ENCODE assay signal across 13 cellular contexts in the genomic region with DNA sequence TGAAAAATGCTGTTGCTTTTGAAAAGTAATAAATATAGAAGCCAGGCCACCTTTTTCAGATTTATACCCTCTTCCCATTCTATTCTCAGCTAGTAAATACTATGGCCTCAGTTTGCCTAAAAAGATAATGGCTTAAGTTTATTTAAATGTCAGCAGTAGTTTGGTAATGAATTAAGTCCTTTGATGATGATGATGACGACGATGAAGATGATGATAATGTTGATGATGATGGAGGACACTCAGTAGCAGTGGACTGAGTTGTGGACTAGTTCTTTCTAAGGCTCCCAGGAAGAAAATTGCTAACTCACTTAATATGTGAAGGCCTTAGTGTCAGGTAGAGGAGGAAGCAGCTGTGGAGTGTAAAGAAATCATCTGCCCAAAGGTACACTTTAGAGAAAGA. TPM values are rescaled to one million over a fixed set of nuclear protein-coding genes. Genes with fewer than 3 reads are reported as not detected.
DNase-seq lines count a peak whose midpoint lies in the region; ATAC-seq and TF ChIP-seq lines count a peak whose summit lies in the region.
"Had no signal": no experiment of that assay in that cellular context is flagged by ENCODE, and none has a peak within 500 bp of the region (broad histone marks: within the 10 kb centered on the region; RNA-seq: fewer than 3 reads in every experiment).

No MANE protein-coding gene starts in this region.

- H3K4me3 Mint-ChIP-seq in T-helper 2 cell treated with Interferon-gamma antibody and Interleukin-4, amounts not matched to agents 5 μg/mL and 100 μg/mL, for 36 hours, result peak overlapping the region; percentile 72
- H3K4me3 Mint-ChIP-seq in effector memory CD8-positive, alpha-beta T cell, result peak overlapping the region; percentile 41 to 58
- H3K4me3 Mint-ChIP-seq in stimulated activated memory B cell treated with anti-CD40 and anti-IgM and Interleukin-4, amounts not matched to agents 10 μg/mL and 1 μg/mL and 100 μg/mL, for 72 hours, result no peak overlapping the region

- H3K4me2 ChIP-seq in OCI-LY7 (ENCODE audit: low read length), result peak overlapping the region; percentile 75

- no peak for TF ChIP-seq CTCF in OCI-LY7 (conservative IDR thresholded peaks at IDR 0.05; ENCODE audit: low read length)

- H3K36me3 ChIP-seq in OCI-LY7 (ENCODE audit: insufficient read depth, low read length), result peaks cover 29% of the 10 kb centered on the region
- H3K36me3 ChIP-seq: colonic mucosa had no signal

- no peak for ATAC-seq in effector memory CD8-positive, alpha-beta T cell (replicated peaks)
- ATAC-seq in stimulated activated memory B cell treated with anti-CD40 and anti-IgM and Interleukin-4, amounts not matched to agents 10 μg/mL and 1 μg/mL and 100 μg/mL, for 72 hours, result no peak
- no peak for ATAC-seq in HG03342 (IDR thresholded peaks at IDR 0.05; ENCODE audit: unreplicated experiment)

- no peaks in the 10 kb centered on the region for H3K9me2 ChIP-seq in OCI-LY7 (ENCODE audit: insufficient read depth, low read length)

- CTCF ChIA-PET in OCI-LY7 (lab: Charles Lee; ENCODE audit: unreplicated experiment), result interaction anchor here (0.5 to 0.6 kb wide), 2 partner anchors 15 to 842 kb away, joined by 3 read pairs; no protein-coding TSS in a partner anchor

- peaks cover 100% of the 10 kb centered on the region for H3K79me2 ChIP-seq in OCI-LY7 (ENCODE audit: insufficient read depth, low read depth, low read length)

- no peaks in the 10 kb centered on the region for H3K27me3 Mint-ChIP-seq in T-helper 2 cell treated with Interferon-gamma antibody and Interleukin-4, amounts not matched to agents 5 μg/mL and 100 μg/mL, for 36 hours (ENCODE audit: low read depth)
- no peaks in the 10 kb centered on the region for H3K27me3 Mint-ChIP-seq in effector memory CD8-positive, alpha-beta T cell
- no peaks in the 10 kb centered on the region for H3K27me3 Mint-ChIP-seq in stimulated activated memory B cell treated with anti-CD40 and anti-IgM and Interleukin-4, amounts not matched to agents 10 μg/mL and 1 μg/mL and 100 μg/mL, for 72 hours

- H2AFZ ChIP-seq in OCI-LY7 (ENCODE audit: low read length), result no peak overlapping the region

- H3K4me1 Mint-ChIP-seq in T-helper 2 cell treated with Interferon-gamma antibody and Interleukin-4, amounts not matched to agents 5 μg/mL and 100 μg/mL, for 36 hours (ENCODE audit: low read depth), result peaks cover 84% of the 10 kb centered on the region
- H3K4me1 Mint-ChIP-seq in effector memory CD8-positive, alpha-beta T cell (ENCODE audit: low read depth in 2 of 2), result peaks cover 84 to 86% of the 10 kb centered on the region in 2 donors
- peaks cover 96% of the 10 kb centered on the region for H3K4me1 Mint-ChIP-seq in stimulated activated memory B cell treated with anti-CD40 and anti-IgM and Interleukin-4, amounts not matched to agents 10 μg/mL and 1 μg/mL and 100 μg/mL, for 72 hours

- no peak overlapping the region for H3K4me3 ChIP-seq in OCI-LY7 (ENCODE audit: low read depth, low read length, poor library complexity, severe bottlenecking)
- H3K4me3 ChIP-seq: colonic mucosa had no signal

- 0 out of 2 replicates have a peak, but pooled peaks cover 6% of the 10 kb centered on the region for H3K9me3 ChIP-seq in OCI-LY7 (ENCODE audit: low read length)
- H3K9me3 ChIP-seq: colonic mucosa had no signal

- peak overlapping the region; percentile 94 for H3K27ac Mint-ChIP-seq in T-helper 2 cell treated with Interferon-gamma antibody and Interleukin-4, amounts not matched to agents 5 μg/mL and 100 μg/mL, for 36 hours
- H3K27ac Mint-ChIP-seq in effector memory CD8-positive, alpha-beta T cell, result peak overlapping the region; percentile 9 to 94
- H3K27ac Mint-ChIP-seq in stimulated activated memory B cell treated with anti-CD40 and anti-IgM and Interleukin-4, amounts not matched to agents 10 μg/mL and 1 μg/mL and 100 μg/mL, for 72 hours, result peak overlapping the region; percentile 79

- H3K36me3 Mint-ChIP-seq in T-helper 2 cell treated with Interferon-gamma antibody and Interleukin-4, amounts not matched to agents 5 μg/mL and 100 μg/mL, for 36 hours (ENCODE audit: low read depth), result peaks cover 19% of the 10 kb centered on the region
- peaks cover 18% of the 10 kb centered on the region for H3K36me3 Mint-ChIP-seq in effector memory CD8-positive, alpha-beta T cell (ENCODE audit: insufficient read depth)
- H3K36me3 Mint-ChIP-seq in stimulated activated memory B cell treated with anti-CD40 and anti-IgM and Interleukin-4, amounts not matched to agents 10 μg/mL and 1 μg/mL and 100 μg/mL, for 72 hours, result peaks cover 22% of the 10 kb centered on the region

- peaks cover 90% of the 10 kb centered on the region for H3K4me1 ChIP-seq in OCI-LY7 (ENCODE audit: insufficient read depth, low read length, poor library complexity, severe bottlenecking)

- intact Hi-C loops in OCI-LY7 (cut with micrococcal nuclease; ENCODE audit: unreplicated experiment), result no loop called here

- H3K9me3 Mint-ChIP-seq in T-helper 2 cell treated with Interferon-gamma antibody and Interleukin-4, amounts not matched to agents 5 μg/mL and 100 μg/mL, for 36 hours, result no peaks in the 10 kb centered on the region
- no peaks in the 10 kb centered on the region for H3K9me3 Mint-ChIP-seq in effector memory CD8-positive, alpha-beta T cell
- no peaks in the 10 kb centered on the region for H3K9me3 Mint-ChIP-seq in stimulated activated memory B cell treated with anti-CD40 and anti-IgM and Interleukin-4, amounts not matched to agents 10 μg/mL and 1 μg/mL and 100 μg/mL, for 72 hours

- no TSS peak for BruUV-seq in OCI-LY7 (replicated peaks; lab: Mats Ljungman, UMichigan)

- H3K27ac ChIP-seq in OCI-LY7 (ENCODE audit: low read depth, low read length, poor library complexity, severe bottlenecking), result peak overlapping the region; percentile 60

- DNase-seq in T-helper 2 cell treated with Interferon-gamma antibody and Interleukin-4, amounts not matched to agents 5 μg/mL and 100 μg/mL, for 36 hours (ENCODE audit: low spot score), result no peak
- DNase-seq in T-helper 2 cell (no peak), OCI-LY7 (ENCODE audit: low spot score) (no peak), T-helper 9 cell (no peak), NCI-H226 (no peak)
- no peak for DNase-seq in effector memory CD8-positive, alpha-beta T cell
- DNase-seq: activated CD4-positive, alpha-beta T cell treated with anti-CD3 and anti-CD28 coated beads for 1 hour; colonic mucosa; NCI-H2029; retina; substantia nigra had no signal

- peaks cover 79% of the 10 kb centered on the region for H4K20me1 ChIP-seq in OCI-LY7 (ENCODE audit: insufficient read depth, low read length)

- POLR2A ChIA-PET in OCI-LY7 (lab: Charles Lee), result interaction anchor here (0.7 to 1.5 kb wide), 6 partner anchors 9 to 26 kb away, joined by 4 to 9 read pairs (median 4); no protein-coding TSS in a partner anchor

RNA-seq across cellular contexts. Expression of a gene that starts 23.5 kb away (rescaled TPM):
- total RNA-seq in OCI-LY7 (2014; rRNA removed; shearing (Covaris generic)), result 19.3 and 23.1 TPM in 2 replicates
- 40.9 and 43.6 TPM in 2 replicates for total RNA-seq in OCI-LY7 (2022)
